ENCODE assay signal across 8 cellular contexts in the genomic region with DNA sequence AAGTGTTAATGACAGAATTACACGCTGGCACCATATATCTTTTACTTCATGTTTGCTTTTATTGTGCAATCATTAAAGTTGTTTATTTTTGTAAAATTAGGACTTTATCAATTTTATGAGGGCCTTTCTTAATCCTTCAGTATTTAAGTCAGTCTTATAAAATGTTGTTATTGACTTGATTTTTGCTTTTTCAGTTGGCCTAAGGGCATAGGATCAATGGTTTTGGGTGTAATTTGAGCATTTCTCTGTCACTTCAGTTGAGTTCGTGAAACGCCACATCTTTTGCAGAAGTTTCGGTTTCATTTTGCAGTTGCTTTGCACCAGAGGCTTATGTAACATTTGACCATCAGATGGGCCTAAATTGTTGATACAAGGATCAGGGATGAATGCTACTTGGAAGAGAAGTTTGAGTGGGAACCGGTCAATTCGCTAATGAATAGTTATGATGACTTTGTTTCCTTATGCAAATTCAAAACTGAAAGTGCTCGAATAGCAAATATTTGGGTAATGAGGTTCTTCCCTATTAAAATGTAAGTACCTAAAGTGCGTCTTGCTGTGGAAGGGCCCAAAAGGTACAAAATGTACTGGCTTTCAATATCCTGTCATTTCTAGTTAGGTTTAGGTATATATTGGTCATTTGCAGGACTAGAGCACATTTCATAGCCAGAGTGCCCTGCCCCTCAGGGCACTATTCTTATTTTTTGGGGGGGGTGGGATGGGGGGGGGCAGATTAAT.
A peak's percentile ranks its signal among the peaks of the same experiment; 100 is the strongest.
DNase-seq lines count a peak whose midpoint lies in the region; ATAC-seq and TF ChIP-seq lines count a peak whose summit lies in the region.

No MANE protein-coding gene starts in this region.

- H3K56ac ChIP-seq in mesendoderm (ENCODE audit: low read length) = no peak overlapping the region

- H4K8ac ChIP-seq in mesendoderm (ENCODE audit: low read depth, low read length) = no peak overlapping the region

- no peaks in the 10 kb centered on the region for H3K79me1 ChIP-seq in mesendoderm (ENCODE audit: low read length)

- H3K9me3 ChIP-seq in fibroblast of lung (ENCODE audit: control insufficient read depth, insufficient read depth, low read depth, low read length) (no peaks in the 10 kb centered on the region), thymus (ENCODE audit: control insufficient read depth) (peaks cover 1% of the 10 kb centered on the region)

- no peak overlapping the region for H4K5ac ChIP-seq in mesendoderm (ENCODE audit: low read length)

- peak; percentile 75 for ATAC-seq in GM19372 (IDR thresholded peaks at IDR 0.05; ENCODE audit: low read depth, unreplicated experiment)

- H3K27ac ChIP-seq in fibroblast of lung (ENCODE audit: insufficient read depth, low read length) (no peak overlapping the region), thymus (ENCODE audit: low read depth) (no peak overlapping the region), mesendoderm (ENCODE audit: low read depth, low read length) (no peak overlapping the region)

- no peak overlapping the region for H2BK120ac ChIP-seq in mesendoderm (ENCODE audit: low read depth, low read length)

- H2AFZ ChIP-seq in fibroblast of lung (ENCODE audit: low read length) = peak overlapping the region; percentile 64

- H3K9ac ChIP-seq in fibroblast of lung (ENCODE audit: insufficient read depth, low read length) (no peak overlapping the region), mesendoderm (ENCODE audit: low read length) (no peak overlapping the region)

- H2BK5ac ChIP-seq in mesendoderm (ENCODE audit: low read length) = no peak overlapping the region

- TF ChIP-seq CTCF in fibroblast of lung (conservative IDR thresholded peaks at IDR 0.05 in 1 of 2, IDR thresholded peaks at IDR 0.05 in 1 of 2; ENCODE audit: low read depth in 1 of 2, low read length in 2 of 2) = no peak

- H2AK5ac ChIP-seq in mesendoderm (ENCODE audit: low read length) = no peak overlapping the region

- H3K79me2 ChIP-seq in fibroblast of lung (ENCODE audit: control insufficient read depth, insufficient read depth, low read length) (no peaks in the 10 kb centered on the region), mesendoderm (ENCODE audit: control insufficient read depth, insufficient read depth, low read length) (no peaks in the 10 kb centered on the region)

- H4K20me1 ChIP-seq in fibroblast of lung (ENCODE audit: control insufficient read depth, extremely low read depth, insufficient read depth, low read length) = no peaks in the 10 kb centered on the region

- H3K36me3 ChIP-seq in fibroblast of lung (ENCODE audit: control insufficient read depth, insufficient read depth, low read length) (no peaks in the 10 kb centered on the region), thymus (ENCODE audit: control insufficient read depth, insufficient read depth) (no peaks in the 10 kb centered on the region), mesendoderm (ENCODE audit: control insufficient read depth, insufficient read depth, low read length) (no peaks in the 10 kb centered on the region)

- DNase-seq in AG08395 (ENCODE audit: low spot score) (peak; percentile 25), NCI-H526 (lab: John Stamatoyannopoulos, UW) (peak; percentile 76 to 81), fibroblast of lung (ENCODE audit: low read depth in 2 of 2) (peak in 1 of 2 donors; percentile 60), kidney tubule cell (ENCODE audit: low spot score) (no peak), mesendoderm (no peak), epidermal melanocyte (ENCODE audit: insufficient read length, low spot score) (no peak)

- H3K27me3 ChIP-seq in fibroblast of lung (ENCODE audit: control insufficient read depth, insufficient read depth, low read length) (peaks cover 4% of the 10 kb centered on the region), thymus (ENCODE audit: control insufficient read depth, insufficient read depth) (no peaks in the 10 kb centered on the region), mesendoderm (ENCODE audit: insufficient read depth, low read length, poor library complexity) (no peaks in the 10 kb centered on the region)

- H3K23ac ChIP-seq in mesendoderm (ENCODE audit: low read length) = no peak overlapping the region

- 37% methylated on average over 8 of the region's 8 CpGs for WGBS in thymus
- WGBS in mesendoderm (ENCODE audit: extremely low coverage, insufficient coverage, low lambda C conversion rate) = no CpG with 5 or more reads among the region's 8 CpGs

- H3K4me1 ChIP-seq in fibroblast of lung (ENCODE audit: control insufficient read depth, extremely low read depth, insufficient read depth, low read length) (peaks cover 20% of the 10 kb centered on the region), thymus (ENCODE audit: control insufficient read depth, insufficient read depth, low read length) (no peaks in the 10 kb centered on the region), mesendoderm (ENCODE audit: control insufficient read depth, low read depth, low read length) (no peaks in the 10 kb centered on the region)

- H3K4me3 ChIP-seq in fibroblast of lung (replicated peaks in 1 of 4; ENCODE audit: control extremely low read depth in 1 of 4, insufficient read depth in 1 of 4, low read depth in 3 of 4, low read length in 4 of 4) (peak overlapping the region; percentile 17 to 30 (median 26)), thymus (ENCODE audit: low read length) (peak overlapping the region; percentile 34), mesendoderm (ENCODE audit: low read length) (no peak overlapping the region)

- H2BK15ac ChIP-seq in mesendoderm (replicated peaks; ENCODE audit: low read depth) = no peak overlapping the region

- H3K4ac ChIP-seq in mesendoderm (ENCODE audit: low read depth, low read length) = no peak overlapping the region

- no peak overlapping the region for H3K18ac ChIP-seq in mesendoderm (ENCODE audit: low read length)

- peak overlapping the region; percentile 83 for H3K4me2 ChIP-seq in fibroblast of lung (ENCODE audit: extremely low read depth, insufficient read depth, low read length)
- no peak overlapping the region for H3K4me2 ChIP-seq in mesendoderm (ENCODE audit: low read length)

Comparison
In these comparisons a context has a peak if more than half of its experiments do, and no peak if none do; other contexts are left out.
1. DNase-seq: peak in AG08395 (single experiment) and NCI-H526 (2 of 2); none in kidney tubule cell (single experiment), mesendoderm (single experiment) and epidermal melanocyte (single experiment).